ENCODE assay signal across 1 cellular context in the genomic region with DNA sequence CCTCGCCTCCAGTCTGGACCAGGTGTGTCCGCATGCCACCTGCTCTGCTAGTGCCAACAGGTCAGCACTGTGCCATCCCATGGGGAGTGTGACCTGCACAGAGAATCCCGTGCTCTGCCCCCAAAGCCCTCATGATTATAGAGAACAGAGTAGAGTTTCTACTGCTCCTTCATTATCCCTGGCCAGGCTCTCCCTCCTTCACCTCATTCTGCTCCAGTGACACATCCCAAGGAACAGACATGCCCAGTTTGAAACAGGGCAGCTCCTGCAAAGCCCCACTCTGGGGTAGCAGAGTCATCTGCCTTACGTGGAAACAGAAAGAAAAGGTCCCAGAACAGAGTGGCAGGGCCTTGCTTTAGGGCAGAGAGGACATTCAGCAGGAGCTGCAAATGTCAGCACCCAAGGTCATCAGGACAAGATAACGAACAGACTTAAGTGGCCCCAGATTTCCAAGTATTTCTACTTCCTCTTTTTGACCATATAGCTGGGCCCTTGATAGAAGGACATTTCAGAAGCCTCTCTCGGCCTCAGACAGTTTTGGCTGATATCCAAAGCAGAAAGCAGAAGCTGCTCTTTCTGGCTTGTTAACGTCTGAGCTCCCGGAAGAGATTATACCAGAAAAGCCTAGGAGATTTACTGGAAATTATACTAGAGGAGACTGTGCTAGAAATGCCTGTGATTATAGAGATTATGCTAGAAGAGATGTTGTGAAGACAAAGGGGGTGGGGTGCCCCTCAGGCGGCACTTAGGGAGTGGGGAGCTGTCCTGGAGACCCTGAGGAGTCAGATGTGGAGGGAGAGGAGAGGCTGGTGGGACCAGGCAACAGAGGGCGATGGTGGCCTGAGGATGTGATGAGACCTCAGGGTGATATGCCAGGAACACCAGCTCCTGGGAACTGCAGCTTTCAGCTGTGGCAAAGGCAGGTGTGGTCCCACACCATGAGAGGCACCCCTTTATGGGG.
TF ChIP-seq lines count a peak whose summit lies in the region.

No MANE protein-coding gene starts in this region.

TF ChIP-seq in IMR-90, 13 proteins besides CTCF, POLR2A, EP300 and RAD21:
- TF ChIP-seq RCOR1 (IDR thresholded peaks at IDR 0.05; ENCODE audit: insufficient replicate concordance, low read length) (no peak), CHD1 (IDR thresholded peaks at IDR 0.05; ENCODE audit: low read depth, low read length) (no peak), RFX5 (IDR thresholded peaks at IDR 0.05; ENCODE audit: low read depth, low read length) (no peak), MXI1 (IDR thresholded peaks at IDR 0.05; ENCODE audit: borderline replicate concordance, low read depth, low read length) (no peak), MAZ (IDR thresholded peaks at IDR 0.05; ENCODE audit: borderline replicate concordance, low read depth, low read length) (no peak), BHLHE40 (IDR thresholded peaks at IDR 0.05; ENCODE audit: low read depth, low read length) (no peak), MAFK (IDR thresholded peaks at IDR 0.05; ENCODE audit: low read depth, low read length) (no peak), CEBPB (IDR thresholded peaks at IDR 0.05; ENCODE audit: low read depth, low read length) (no peak), NFE2L2 (IDR thresholded peaks at IDR 0.05; ENCODE audit: low read depth, low read length) (no peak), FOS (IDR thresholded peaks at IDR 0.05; ENCODE audit: low read depth, low read length) (no peak), SMC3 (IDR thresholded peaks at IDR 0.05; ENCODE audit: low read depth, low read length) (no peak)
- TF ChIP-seq, protein P1, sequence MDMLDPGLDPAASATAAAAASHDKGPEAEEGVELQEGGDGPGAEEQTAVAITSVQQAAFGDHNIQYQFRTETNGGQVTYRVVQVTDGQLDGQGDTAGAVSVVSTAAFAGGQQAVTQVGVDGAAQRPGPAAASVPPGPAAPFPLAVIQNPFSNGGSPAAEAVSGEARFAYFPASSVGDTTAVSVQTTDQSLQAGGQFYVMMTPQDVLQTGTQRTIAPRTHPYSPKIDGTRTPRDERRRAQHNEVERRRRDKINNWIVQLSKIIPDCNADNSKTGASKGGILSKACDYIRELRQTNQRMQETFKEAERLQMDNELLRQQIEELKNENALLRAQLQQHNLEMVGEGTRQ (IDR thresholded peaks at IDR 0.05; ENCODE audit: low read depth, low read length) = no peak
- TF ChIP-seq, protein P2, sequence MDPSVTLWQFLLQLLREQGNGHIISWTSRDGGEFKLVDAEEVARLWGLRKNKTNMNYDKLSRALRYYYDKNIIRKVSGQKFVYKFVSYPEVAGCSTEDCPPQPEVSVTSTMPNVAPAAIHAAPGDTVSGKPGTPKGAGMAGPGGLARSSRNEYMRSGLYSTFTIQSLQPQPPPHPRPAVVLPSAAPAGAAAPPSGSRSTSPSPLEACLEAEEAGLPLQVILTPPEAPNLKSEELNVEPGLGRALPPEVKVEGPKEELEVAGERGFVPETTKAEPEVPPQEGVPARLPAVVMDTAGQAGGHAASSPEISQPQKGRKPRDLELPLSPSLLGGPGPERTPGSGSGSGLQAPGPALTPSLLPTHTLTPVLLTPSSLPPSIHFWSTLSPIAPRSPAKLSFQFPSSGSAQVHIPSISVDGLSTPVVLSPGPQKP (IDR thresholded peaks at IDR 0.05; ENCODE audit: borderline replicate concordance, low read depth, low read length) = no peak
